Comparison of ENCODE assay signal across 8 cellular contexts in genomic region chr7:140242057-140243031, GRCh38.
A peak's percentile ranks its signal among the peaks of the same experiment; 100 is the strongest.
DNase-seq lines count a peak whose midpoint lies in the region; ATAC-seq and TF ChIP-seq lines count a peak whose summit lies in the region.

No MANE protein-coding gene starts in this region.

- H3K36me3 Mint-ChIP-seq in CD4-positive, alpha-beta T cell (ENCODE audit: low read depth) = no peaks in the 10 kb centered on the region

- H3K4me1 ChIP-seq in PC-9 (replicated peaks; ENCODE audit: insufficient read depth) = peaks cover 22% of the 10 kb centered on the region

- no peak overlapping the region for H2AFZ ChIP-seq in PC-9

- peak; percentile 80 for DNase-seq in DMS53 (lab: John Stamatoyannopoulos, UW)
- peak in 1 of 2 experiments; percentile 67 for DNase-seq in PC-9
- DNase-seq in medulla oblongata (ENCODE audit: extremely low spot score) = peak; percentile 46
- no peak for DNase-seq in cerebellar nuclear complex (lab: John Stamatoyannopoulos, UW)
- no peak for DNase-seq in CD4-positive, alpha-beta T cell
- no peak for DNase-seq in AG08396 (ENCODE audit: low spot score)
- no peak for DNase-seq in GM19238 (ENCODE audit: insufficient read length, low spot score)

- H3K27ac ChIP-seq in PC-9 = peak overlapping the region; percentile 10; the same call in 1 of the 2 replicates
- no peak overlapping the region for H3K27ac ChIP-seq in CD4-positive, alpha-beta T cell (ENCODE audit: low read depth, low read length)

- no peak overlapping the region for H3K4me3 ChIP-seq in PC-9

- H3K27me3 ChIP-seq in PC-9 (ENCODE audit: insufficient read depth, low read depth) = no peaks in the 10 kb centered on the region
- H3K27me3 ChIP-seq in CD4-positive, alpha-beta T cell (ENCODE audit: control insufficient read depth, insufficient read depth, low read length) = no peaks in the 10 kb centered on the region

- TF ChIP-seq CTCF in PC-9 (conservative IDR thresholded peaks at IDR 0.05) = no peak
- TF ChIP-seq CTCF in CD4-positive, alpha-beta T cell (IDR thresholded peaks at IDR 0.05) = no peak

- no peaks in the 10 kb centered on the region for H3K27me3 Mint-ChIP-seq in CD4-positive, alpha-beta T cell

- ATAC-seq in GM21717 (IDR thresholded peaks at IDR 0.05; ENCODE audit: unreplicated experiment) = peak; percentile 59
- no peak for ATAC-seq in CD4-positive, alpha-beta T cell (ENCODE audit: poor library complexity)

- no peaks in the 10 kb centered on the region for H3K9me3 ChIP-seq in PC-9 (ENCODE audit: insufficient read depth, low read depth)
- H3K9me3 ChIP-seq in CD4-positive, alpha-beta T cell (ENCODE audit: control insufficient read depth, low read length) = no peaks in the 10 kb centered on the region

- no peaks in the 10 kb centered on the region for H3K9me2 ChIP-seq in PC-9 (ENCODE audit: insufficient read depth)

- H3K79me2 ChIP-seq in PC-9 (ENCODE audit: low read depth) = no peaks in the 10 kb centered on the region

- intact Hi-C loops in PC-9 (cut with micrococcal nuclease; ENCODE audit: unreplicated experiment) = no loop called here
- intact Hi-C loops in CD4-positive, alpha-beta T cell (cut with DNase I, micrococcal nuclease) = no loop called here

- H3K4me1 Mint-ChIP-seq in CD4-positive, alpha-beta T cell (ENCODE audit: low read depth) = peaks cover 8% of the 10 kb centered on the region

- H3K4me3 Mint-ChIP-seq in CD4-positive, alpha-beta T cell = no peak overlapping the region

- BruUV-seq in PC-9 (replicated peaks; lab: Mats Ljungman, UMichigan) = no TSS peak

- H3K27ac Mint-ChIP-seq in CD4-positive, alpha-beta T cell = no peak overlapping the region

- no peaks in the 10 kb centered on the region for H3K9me3 Mint-ChIP-seq in CD4-positive, alpha-beta T cell

- POLR2A ChIA-PET in PC-9 (lab: Charles Lee; ENCODE audit: unreplicated experiment) = interaction anchor here (0.7 kb wide), 1 partner anchor 47 kb away, joined by 5 read pairs; no protein-coding TSS in a partner anchor
- POLR2A ChIA-PET in CD4-positive, alpha-beta T cell (lab: Charles Lee) = interaction anchor here (1.1 to 4.1 kb wide), 4 partner anchors 11 to 65 kb away, joined by 3 to 15 read pairs (median 8); partner anchors contain the start of gene KDM7A

- no peaks in the 10 kb centered on the region for H3K36me3 ChIP-seq in PC-9 (ENCODE audit: low read depth)

- H3F3A ChIP-seq in PC-9 (ENCODE audit: insufficient read depth, low read depth) = 0 out of 2 replicates have a peak, but pooled peaks cover 9% of the 10 kb centered on the region

- no peaks in the 10 kb centered on the region for H4K20me1 ChIP-seq in PC-9 (ENCODE audit: insufficient read depth)

- H3K4me2 ChIP-seq in PC-9 = peak overlapping the region; percentile 23

- CTCF ChIA-PET in PC-9 (lab: Charles Lee) = interaction anchor here (0.7 kb wide), 1 partner anchor 33 kb away, joined by 9 read pairs; no protein-coding TSS in a partner anchor
- CTCF ChIA-PET in CD4-positive, alpha-beta T cell (lab: Charles Lee) = no interaction called here

Comparison
In these comparisons a context has a peak if more than half of its experiments do, and no peak if none do; other contexts are left out.
1. DNase-seq: peak in DMS53 (single experiment) and medulla oblongata (single experiment); none in cerebellar nuclear complex (0 of 2), CD4-positive, alpha-beta T cell (0 of 10), AG08396 (single experiment) and GM19238 (single experiment).